ENCODE assay signal across 9 cellular contexts in the genomic region with DNA sequence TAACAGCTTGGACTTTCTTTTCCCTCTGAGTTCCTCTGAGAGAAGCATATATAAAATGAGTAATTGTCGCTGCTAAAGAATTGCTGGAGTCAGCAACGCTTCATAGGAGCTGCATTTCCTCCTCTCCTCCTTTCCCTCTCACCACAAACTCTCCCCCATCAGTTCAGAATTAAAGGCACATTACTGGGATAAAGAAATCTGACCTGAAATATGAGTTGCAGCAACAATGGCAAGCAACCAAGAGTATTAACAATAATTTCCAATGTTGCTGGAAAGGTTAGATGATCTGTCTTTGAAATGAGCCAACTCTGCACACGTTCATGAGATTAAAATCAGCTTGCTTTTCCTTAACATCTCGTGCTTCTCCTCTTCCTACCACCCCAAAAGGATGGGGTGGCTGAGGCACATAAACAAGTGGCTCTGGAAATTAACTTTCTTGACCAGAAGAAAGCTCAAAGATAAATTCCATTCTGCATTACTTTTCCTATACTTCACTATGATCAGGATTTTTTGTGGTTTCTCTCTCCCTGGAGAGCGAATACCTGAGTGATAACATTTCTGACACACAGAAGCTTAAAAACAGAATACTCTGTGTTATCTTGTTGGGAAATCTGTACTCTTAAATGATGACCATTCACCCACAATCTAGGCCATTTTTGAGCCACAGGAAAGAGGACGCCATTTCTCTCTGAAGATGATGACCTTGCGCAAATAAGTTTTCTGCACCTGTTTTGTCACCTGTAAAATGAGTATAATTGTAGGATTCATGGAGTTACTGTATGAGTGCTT.
DNase-seq lines count a peak whose midpoint lies in the region; ATAC-seq and TF ChIP-seq lines count a peak whose summit lies in the region.
"Had no signal": no experiment of that assay in that cellular context is flagged by ENCODE, and none has a peak within 500 bp of the region (broad histone marks: within the 10 kb centered on the region; RNA-seq: fewer than 3 reads in every experiment).

No MANE protein-coding gene starts in this region.

- H3K36me3 ChIP-seq in ascending aorta (peaks cover 0 to 11% of the 10 kb centered on the region in 2 donors), hepatocyte (replicated peaks; ENCODE audit: insufficient read depth, low read depth) (no peaks in the 10 kb centered on the region), skeletal muscle tissue (ENCODE audit: control insufficient read depth in 3 of 3, insufficient read depth in 3 of 3, low read length in 3 of 3) (no peaks in the 10 kb centered on the region)

- H3K27ac ChIP-seq in ascending aorta: peak overlapping the region; percentile 38 to 63
- peak overlapping the region; percentile 26 for H3K27ac ChIP-seq in hepatocyte
- H3K27ac ChIP-seq in skeletal muscle tissue (ENCODE audit: low read depth, low read length): peak overlapping the region; percentile 42

- no peaks in the 10 kb centered on the region for H3K9me2 ChIP-seq in hepatocyte (replicated peaks; ENCODE audit: insufficient read depth)

- peaks cover 11% of the 10 kb centered on the region for H3K79me2 ChIP-seq in hepatocyte

- H3K4me2 ChIP-seq in hepatocyte: peak overlapping the region; percentile 9

- TF ChIP-seq CTCF in ascending aorta (IDR thresholded peaks at IDR 0.05) (no peak), hepatocyte (IDR thresholded peaks at IDR 0.05; ENCODE audit: poor library complexity) (no peak)

- intact Hi-C loops in ascending aorta (cut with DNase I): no loop called here

- H3K27me3 ChIP-seq in ascending aorta (no peaks in the 10 kb centered on the region), hepatocyte (no peaks in the 10 kb centered on the region), skeletal muscle tissue (ENCODE audit: control insufficient read depth in 3 of 3, insufficient read depth in 3 of 3, low read length in 3 of 3) (no peaks in the 10 kb centered on the region)

- 71% methylated on average over 7 of the region's 7 CpGs for WGBS in hepatocyte (ENCODE audit: low lambda C conversion rate, missing lambda C conversion rate)

- no peaks in the 10 kb centered on the region for H4K20me1 ChIP-seq in hepatocyte (ENCODE audit: insufficient read depth, poor library complexity, severe bottlenecking)

- ATAC-seq in GM18909 (IDR thresholded peaks at IDR 0.05; ENCODE audit: poor library complexity, unreplicated experiment) (no peak), HG03342 (IDR thresholded peaks at IDR 0.05; ENCODE audit: unreplicated experiment) (no peak)

- H3K4me1 ChIP-seq in ascending aorta (peaks cover 0 to 5% of the 10 kb centered on the region in 2 donors), hepatocyte (ENCODE audit: insufficient read depth) (peaks cover 37% of the 10 kb centered on the region), skeletal muscle tissue (ENCODE audit: control insufficient read depth in 3 of 3, insufficient read depth in 3 of 3, low read length in 3 of 3) (peaks cover 31 to 57% (median 35%) of the 10 kb centered on the region in 3 donors)

- H3K4me3 ChIP-seq in ascending aorta: no peak overlapping the region
- no peak overlapping the region for H3K4me3 ChIP-seq in hepatocyte
- H3K4me3 ChIP-seq in skeletal muscle tissue (ENCODE audit: low read length in 3 of 3): no peak overlapping the region

- no peaks in the 10 kb centered on the region for H3K9me3 ChIP-seq in ascending aorta
- no peaks in the 10 kb centered on the region for H3K9me3 ChIP-seq in hepatocyte (ENCODE audit: low read depth)
- no peaks in the 10 kb centered on the region for H3K9me3 ChIP-seq in skeletal muscle tissue (ENCODE audit: control insufficient read depth in 3 of 3, low read length in 3 of 3)

- DNase-seq in GM04504 (ENCODE audit: low read depth): peak; percentile 54
- no peak for DNase-seq in ascending aorta (ENCODE audit: low spot score in 2 of 2)
- no peak for DNase-seq in hepatocyte (ENCODE audit: low spot score)
- no peak for DNase-seq in NCI-H2171 (lab: John Stamatoyannopoulos, UW)
- DNase-seq in NCI-H1436 (lab: John Stamatoyannopoulos, UW): no peak
- DNase-seq: amygdala had no signal

- H3K9ac ChIP-seq in skeletal muscle tissue (ENCODE audit: low read depth in 1 of 3, low read length in 3 of 3): peak overlapping the region in 1 of 3 donors; percentile 0

- H2AFZ ChIP-seq in hepatocyte: no peak overlapping the region
